21 cellular contexts compared by ENCODE assay signal in the genomic region with DNA sequence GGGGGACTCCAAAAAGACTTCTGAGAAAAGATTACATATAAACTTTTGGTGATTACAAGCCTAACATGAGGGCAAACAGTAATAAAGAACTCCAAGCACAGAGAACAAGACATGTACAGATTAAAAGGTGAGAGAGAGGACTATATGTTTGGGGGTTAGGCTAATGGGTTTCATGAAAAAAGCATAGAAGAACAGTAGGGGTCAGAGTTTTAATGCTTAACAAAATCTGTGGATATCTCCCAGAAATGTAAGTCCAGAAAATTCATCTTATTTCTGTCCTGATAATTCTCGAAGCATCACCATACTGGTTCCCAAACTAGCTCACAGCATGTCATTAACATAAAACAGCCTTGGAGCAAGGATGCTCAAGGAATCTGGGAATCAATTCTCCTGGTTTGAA.
DNase-seq lines count a peak whose midpoint lies in the region; ATAC-seq and TF ChIP-seq lines count a peak whose summit lies in the region.
"Had no signal": no experiment of that assay in that cellular context is flagged by ENCODE, and none has a peak within 500 bp of the region (broad histone marks: within the 10 kb centered on the region; RNA-seq: fewer than 3 reads in every experiment).

No MANE protein-coding gene starts in this region.

- H3K27me3 ChIP-seq in dorsolateral prefrontal cortex, result no peaks in the 10 kb centered on the region
- H3K27me3 ChIP-seq: BLaER1, suprapubic skin, vagina had no signal

- peaks cover 10% of the 10 kb centered on the region for H3K4me1 Mint-ChIP-seq in osteocyte (ENCODE audit: unreplicated experiment)
- peaks cover 4% of the 10 kb centered on the region in 2 donors for H3K4me1 Mint-ChIP-seq in effector memory CD8-positive, alpha-beta T cell (ENCODE audit: low read depth in 2 of 2)
- H3K4me1 Mint-ChIP-seq: brain, nephron progenitor cell had no signal

- no peaks in the 10 kb centered on the region for H3K36me3 Mint-ChIP-seq in osteocyte (ENCODE audit: unreplicated experiment)
- H3K36me3 Mint-ChIP-seq in effector memory CD8-positive, alpha-beta T cell (ENCODE audit: insufficient read depth), result no peaks in the 10 kb centered on the region
- H3K36me3 Mint-ChIP-seq: brain had no signal

- DNase-seq in GM10248 (ENCODE audit: extremely low spot score) (no peak), M059J (ENCODE audit: low read depth) (peak; percentile 20), dorsolateral prefrontal cortex (no peak), osteocyte (ENCODE audit: extremely low spot score, unreplicated experiment) (no peak), anterior cingulate cortex (lab: John Stamatoyannopoulos, UW) (no peak), D341Med (ENCODE audit: low spot score) (no peak)
- no peak for DNase-seq in effector memory CD8-positive, alpha-beta T cell
- DNase-seq: activated CD8-positive, alpha-beta T cell treated with anti-CD3 and anti-CD28 coated beads for 36 hours; activated T-cell treated with anti-CD3 and anti-CD28 coated beads, Interleukin-2, amount 50 U/mL, for 4 hours; GDM1; kidney; NCI-H2081; NCI-H510A; nephron progenitor cell had no signal

- intact Hi-C loops in dorsolateral prefrontal cortex (cut with DNase I), result loop anchor here in 1 of 2 donors (10.0 kb wide), 1 partner anchor 139 kb away; a partner anchor contains a TSS

- peak overlapping the region in 1 of 59 donors; percentile 62 for H3K27ac ChIP-seq in dorsolateral prefrontal cortex
- H3K27ac ChIP-seq: BLaER1, suprapubic skin, vagina had no signal

- ATAC-seq in effector memory CD8-positive, alpha-beta T cell (replicated peaks), result no peak
- ATAC-seq: activated CD8-positive, alpha-beta T cell treated with anti-CD3 and anti-CD28 coated beads for 36 hours; activated naive CD4-positive, alpha-beta T cell treated with anti-CD3 and anti-CD28 coated beads, Interleukin-2, amount 50 U/mL, for 72 hours; activated T-cell treated with anti-CD3 and anti-CD28 coated beads, Interleukin-2, amount 50 U/mL, for 4 hours; esophagus mucosa; HepG2 had no signal

- no peak overlapping the region for H3K4me3 ChIP-seq in dorsolateral prefrontal cortex
- H3K4me3 ChIP-seq: BLaER1, suprapubic skin, vagina had no signal

- POLR2A ChIA-PET in GM10248 (lab: Yijun Ruan, JAX), result no interaction called here

- CTCF ChIA-PET in GM10248 (lab: Yijun Ruan, JAX), result interaction anchor here (1.5 to 2.1 kb wide), 2 partner anchors 26 to 139 kb away, joined by 3 to 6 read pairs; no protein-coding TSS in a partner anchor

- peaks cover 17% of the 10 kb centered on the region for H3K9me3 Mint-ChIP-seq in osteocyte (ENCODE audit: unreplicated experiment)
- H3K9me3 Mint-ChIP-seq in effector memory CD8-positive, alpha-beta T cell, result peaks cover 0 to 9% of the 10 kb centered on the region in 2 donors

- H3K27me3 Mint-ChIP-seq in osteocyte (ENCODE audit: unreplicated experiment), result no peaks in the 10 kb centered on the region
- H3K27me3 Mint-ChIP-seq in effector memory CD8-positive, alpha-beta T cell, result no peaks in the 10 kb centered on the region
- H3K27me3 Mint-ChIP-seq: activated CD8-positive, alpha-beta T cell treated with anti-CD3 and anti-CD28 coated beads for 36 hours had no signal

- TF ChIP-seq CTCF in GM10248 (IDR thresholded peaks at IDR 0.05; ENCODE audit: control extremely low read depth, extremely low read depth, low read depth, missing control alignments) (peak; percentile 15), dorsolateral prefrontal cortex (IDR thresholded peaks at IDR 0.05 in 54 of 56, conservative IDR thresholded peaks at IDR 0.05 in 2 of 56; ENCODE audit: low read depth in 1 of 56, partially characterized antibody in 56 of 56) (peak in 42 of 56 donors; percentile 10 to 66 (median 37)), osteocyte (IDR thresholded peaks at IDR 0.05) (peak; percentile 25)

- no peak overlapping the region for H3K27ac Mint-ChIP-seq in osteocyte (ENCODE audit: unreplicated experiment)
- H3K27ac Mint-ChIP-seq in effector memory CD8-positive, alpha-beta T cell, result no peak overlapping the region
- H3K27ac Mint-ChIP-seq: activated CD8-positive, alpha-beta T cell treated with anti-CD3 and anti-CD28 coated beads for 36 hours; activated naive CD4-positive, alpha-beta T cell treated with anti-CD3 and anti-CD28 coated beads, Interleukin-2, amount 50 U/mL, for 72 hours; brain; nephron progenitor cell had no signal

- no peak overlapping the region for H3K4me3 Mint-ChIP-seq in osteocyte (ENCODE audit: unreplicated experiment)
- no peak overlapping the region for H3K4me3 Mint-ChIP-seq in effector memory CD8-positive, alpha-beta T cell
- H3K4me3 Mint-ChIP-seq: activated CD8-positive, alpha-beta T cell treated with anti-CD3 and anti-CD28 coated beads for 36 hours; activated T-cell treated with anti-CD3 and anti-CD28 coated beads, Interleukin-2, amount 50 U/mL, for 4 hours; brain; nephron progenitor cell had no signal
